14 cellular contexts compared by ENCODE assay signal in genomic region chr11:20474176-20474950, GRCh38.
DNase-seq lines count a peak whose midpoint lies in the region; ATAC-seq and TF ChIP-seq lines count a peak whose summit lies in the region.
"Had no signal": no experiment of that assay in that cellular context is flagged by ENCODE, and none has a peak within 500 bp of the region (broad histone marks: within the 10 kb centered on the region; RNA-seq: fewer than 3 reads in every experiment).

No MANE protein-coding gene starts in this region.

- H3K9me3 ChIP-seq in RWPE2 (ENCODE audit: severe bottlenecking) = no peaks in the 10 kb centered on the region
- peaks cover 0 to 4% (median 0%) of the 10 kb centered on the region in 12 donors for H3K9me3 ChIP-seq in heart left ventricle
- H3K9me3 ChIP-seq in psoas muscle = peaks cover 4% of the 10 kb centered on the region

- intact Hi-C loops in heart left ventricle (cut with DNase I) = loop anchor here in 1 of 10 donors (5.0 kb wide), 1 partner anchor 87 kb away; the partner anchor contains the start of gene PRMT3
- intact Hi-C loops in psoas muscle (cut with DNase I) = no loop called here

- DNase-seq in RWPE2 (ENCODE audit: low spot score) = no peak
- DNase-seq in heart left ventricle = peak in 1 of 5 donors; percentile 30
- peak in 1 of 2 donors; percentile 43 for DNase-seq in psoas muscle
- no peak for DNase-seq in NCI-H1105 treated with DMSO at 0.1 percent for 48 hours (lab: John Stamatoyannopoulos, UW)
- DNase-seq in activated CD4-positive, CD25-positive, alpha-beta regulatory T cell (lab: John Stamatoyannopoulos, UW) = no peak
- no peak for DNase-seq in GM20000 (ENCODE audit: low spot score)
- DNase-seq: activated T-cell treated with anti-CD3 and anti-CD28 coated beads, Interleukin-2, amount 50 U/mL, for 24 hours; central memory CD4-positive, alpha-beta T cell; DMS53; naive thymus-derived CD4-positive, alpha-beta T cell had no signal

- whole genome bisulfite sequencing in heart left ventricle, 4 donors = 53 to 77% (median 67%) methylated on average over 6 to 7 of the region's 7 CpGs
- WGBS in psoas muscle, 3 donors = 59 to 68% (median 67%) methylated on average over 7 of the region's 7 CpGs

- peak in 1 of 2 donors; percentile 25 for TF ChIP-seq POLR2A in heart left ventricle (IDR thresholded peaks at IDR 0.05)

- H3K27me3 ChIP-seq in RWPE2 (ENCODE audit: insufficient read depth, poor library complexity, severe bottlenecking) (no peaks in the 10 kb centered on the region), heart left ventricle (no peaks in the 10 kb centered on the region), psoas muscle (ENCODE audit: insufficient read depth in 3 of 3, low read length in 2 of 3) (no peaks in the 10 kb centered on the region)

- H3K36me3 ChIP-seq in RWPE2 (ENCODE audit: low read depth) (peaks cover 10% of the 10 kb centered on the region; the same call in 1 of the 2 replicates), heart left ventricle (peaks cover 0 to 8% (median 0%) of the 10 kb centered on the region in 9 donors), psoas muscle (ENCODE audit: insufficient read depth in 1 of 2, low read depth in 1 of 2) (peaks cover 2 to 4% of the 10 kb centered on the region in 2 donors)

- peak; percentile 7 for ATAC-seq in GM21717 (IDR thresholded peaks at IDR 0.05; ENCODE audit: unreplicated experiment)
- ATAC-seq in RWPE2 (ENCODE audit: low read depth) = peak; percentile 54
- ATAC-seq in heart left ventricle = peak; percentile 78 to 95 (median 90)
- peak in 3 of 4 donors; percentile 46 to 74 (median 69) for ATAC-seq in psoas muscle
- ATAC-seq in GM18517 (IDR thresholded peaks at IDR 0.05; ENCODE audit: unreplicated experiment) = no peak
- ATAC-seq: HCT116; stimulated activated effector memory CD8-positive, alpha-beta T cell treated with anti-CD3 and anti-CD28 coated beads, Interleukin-12 subunit alpha, Interleukin-12 subunit beta, amount 100 ng/mL, for 72 hours had no signal

- TF ChIP-seq CTCF in RWPE2 (IDR thresholded peaks at IDR 0.05; ENCODE audit: poor library complexity, severe bottlenecking) = no peak
- no peak for TF ChIP-seq CTCF in heart left ventricle (IDR thresholded peaks at IDR 0.05)
- TF ChIP-seq CTCF in psoas muscle (IDR thresholded peaks at IDR 0.05) = no peak
- TF ChIP-seq CTCF in GM20000 (IDR thresholded peaks at IDR 0.05; ENCODE audit: extremely low read depth, missing control alignments) = no peak

- H3K27ac ChIP-seq in RWPE2 (ENCODE audit: poor library complexity, severe bottlenecking) (peak overlapping the region; percentile 16), heart left ventricle (peak overlapping the region in 11 of 12 donors; percentile 7 to 83 (median 48)), psoas muscle (no peak overlapping the region)

- H3K4me3 ChIP-seq in RWPE2 (ENCODE audit: severe bottlenecking) = no peak overlapping the region
- no peak overlapping the region for H3K4me3 ChIP-seq in heart left ventricle
- no peak overlapping the region for H3K4me3 ChIP-seq in psoas muscle

- H3K4me1 ChIP-seq in RWPE2 (ENCODE audit: insufficient read depth, poor library complexity, severe bottlenecking) = peaks cover 13% of the 10 kb centered on the region
- peaks cover 0 to 22% (median 5%) of the 10 kb centered on the region in 12 donors for H3K4me1 ChIP-seq in heart left ventricle
- H3K4me1 ChIP-seq in psoas muscle = peaks cover 6% of the 10 kb centered on the region
